Comparison of ENCODE assay signal across 8 cellular contexts in genomic region chr6:130020106-130020851, GRCh38. TPM values are rescaled to one million over a fixed set of nuclear protein-coding genes. Genes with fewer than 3 reads are reported as not detected.
DNase-seq lines count a peak whose midpoint lies in the region; ATAC-seq and TF ChIP-seq lines count a peak whose summit lies in the region.

No MANE protein-coding gene starts in this region.

- H3K36me3 ChIP-seq in BE2C (no peaks in the 10 kb centered on the region), HAP-1 (replicated peaks) (no peaks in the 10 kb centered on the region; the same call in 1 of the 2 replicates), WERI-Rb-1 (peaks cover 2% of the 10 kb centered on the region; the same call in 1 of the 2 replicates), left lung (no peaks in the 10 kb centered on the region)

- DNase-seq in BE2C (peak; percentile 10), HAP-1 (ENCODE audit: low spot score in 2 of 2) (peak in 1 of 2 experiments; percentile 52), WERI-Rb-1 (peak; percentile 14), chondrocyte (ENCODE audit: low spot score) (no peak), left lung (peak; percentile 43 to 89), NCI-H2029 treated with DMSO at 0.1 percent for 48 hours (lab: John Stamatoyannopoulos, UW) (no peak)
- DNase-seq in stimulated activated CD4-positive, alpha-beta T cell treated with anti-CD3 and anti-CD28 coated beads, TNF-alpha, amount 100 ng/mL, for 4 hours (ENCODE audit: low read depth in 3 of 3), result peak in 2 of 3 experiments; percentile 18 to 28

- peak overlapping the region; percentile 89 for H3K4me3 Mint-ChIP-seq in chondrocyte (ENCODE audit: unreplicated experiment)

- H3K4me3 ChIP-seq in BE2C (ENCODE audit: low read depth, low read length) (peak overlapping the region; percentile 60), HAP-1 (peak overlapping the region; percentile 63), WERI-Rb-1 (ENCODE audit: low read depth, low read length) (peak overlapping the region; percentile 73), left lung (peak overlapping the region; percentile 73 to 86)

- no peaks in the 10 kb centered on the region for H3K9me3 Mint-ChIP-seq in chondrocyte (ENCODE audit: low read depth)

- no peaks in the 10 kb centered on the region; the same call in 1 of the 2 replicates for H3K27me3 ChIP-seq in BE2C
- no peaks in the 10 kb centered on the region for H3K27me3 ChIP-seq in HAP-1 (ENCODE audit: low read depth)
- H3K27me3 ChIP-seq in WERI-Rb-1 (ENCODE audit: insufficient read depth, low read depth, severe bottlenecking), result no peaks in the 10 kb centered on the region
- H3K27me3 ChIP-seq in left lung, result no peaks in the 10 kb centered on the region

- H3K4me1 ChIP-seq in BE2C, result no peaks in the 10 kb centered on the region
- H3K4me1 ChIP-seq in HAP-1, result peaks cover 6% of the 10 kb centered on the region
- H3K4me1 ChIP-seq in left lung, result peaks cover 0 to 13% of the 10 kb centered on the region in 2 donors

- peaks cover 5% of the 10 kb centered on the region for H3K36me3 Mint-ChIP-seq in chondrocyte (ENCODE audit: low read depth)

- peaks cover 11% of the 10 kb centered on the region for H3K4me1 Mint-ChIP-seq in chondrocyte (ENCODE audit: low read depth)

- intact Hi-C loops in left lung (cut with DNase I), result loop anchor here in 1 of 2 donors (10.0 kb wide), 1 partner anchor 115 kb away; no protein-coding TSS in a partner anchor

- in situ Hi-C loops in HAP-1 (cut with MboI; ENCODE audit: low sequenced_read_pairs), result loop anchor here (10.0 kb wide), 1 partner anchor 425 kb away; no protein-coding TSS in a partner anchor

- no peaks in the 10 kb centered on the region for H3K9me3 ChIP-seq in BE2C
- H3K9me3 ChIP-seq in HAP-1, result no peaks in the 10 kb centered on the region
- H3K9me3 ChIP-seq in WERI-Rb-1 (ENCODE audit: severe bottlenecking), result no peaks in the 10 kb centered on the region
- no peaks in the 10 kb centered on the region for H3K9me3 ChIP-seq in left lung

- no peak for TF ChIP-seq CTCF in BE2C (IDR thresholded peaks at IDR 0.05; ENCODE audit: low read depth, low read length)
- no peak for TF ChIP-seq CTCF in WERI-Rb-1 (IDR thresholded peaks at IDR 0.05; ENCODE audit: low read depth, low read length)
- TF ChIP-seq CTCF in chondrocyte (IDR thresholded peaks at IDR 0.05), result no peak
- TF ChIP-seq CTCF in left lung (IDR thresholded peaks at IDR 0.05), result no peak

- H3K27ac Mint-ChIP-seq in chondrocyte (ENCODE audit: unreplicated experiment), result peak overlapping the region; percentile 89

- no peaks in the 10 kb centered on the region for H3K27me3 Mint-ChIP-seq in chondrocyte (ENCODE audit: low read depth)

- H3K27ac ChIP-seq in WERI-Rb-1 (no peak overlapping the region), left lung (peak overlapping the region; percentile 84 to 86)

- ATAC-seq in left lung (peak; percentile 34), HG03520 (IDR thresholded peaks at IDR 0.05; ENCODE audit: unreplicated experiment) (no peak)

RNA-seq across cellular contexts. Expression of gene L3MBTL3, which starts 1.9 kb away (rescaled TPM):
- polyA plus RNA-seq in BE2C (2012; ENCODE audit: insufficient read depth, insufficient read length, low read depth), result 3.6 TPM
- total RNA-seq in chondrocyte (10.0 to 16.7 TPM (median 15.4 TPM) in 3 replicates), left lung (1 to 10 TPM; 5.7 to 6.4 TPM)

Comparison
In these comparisons a context has a peak if more than half of its experiments do, and no peak if none do; other contexts are left out.
1. DNase-seq: peak in BE2C (single experiment), WERI-Rb-1 (single experiment), left lung (2 of 2) and stimulated activated CD4-positive, alpha-beta T cell treated with anti-CD3 and anti-CD28 coated beads, TNF-alpha, amount 100 ng/mL, for 4 hours (2 of 3); none in chondrocyte (single experiment) and NCI-H2029 treated with DMSO at 0.1 percent for 48 hours (single experiment).
2. Peak in every context shown above with its lines, with median percentiles within 50 percentile points of each other: H3K4me3 ChIP-seq.